15 cellular contexts compared by ENCODE assay signal in the genomic region with DNA sequence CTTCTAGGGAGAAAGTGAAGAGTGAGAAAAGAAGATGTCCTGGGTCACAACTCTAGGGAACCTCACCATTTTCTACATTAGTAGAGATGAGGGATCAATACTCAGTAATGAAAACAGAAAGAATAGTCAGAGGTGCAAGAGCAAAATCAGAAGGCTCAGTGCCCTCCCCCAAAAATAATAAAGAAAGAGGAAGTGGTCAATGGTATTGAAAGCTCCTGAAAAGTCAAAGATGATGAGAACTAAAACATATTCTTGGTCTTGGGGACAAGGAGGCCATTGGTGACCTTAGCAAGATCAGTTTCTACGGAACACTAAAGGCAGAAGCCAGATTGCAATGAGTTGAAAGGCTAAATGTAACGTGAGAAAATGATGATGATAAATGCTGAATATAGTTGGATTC. TPM values are rescaled to one million over a fixed set of nuclear protein-coding genes. Genes with fewer than 3 reads are reported as not detected.
DNase-seq lines count a peak whose midpoint lies in the region; ATAC-seq and TF ChIP-seq lines count a peak whose summit lies in the region.
"Had no signal": no experiment of that assay in that cellular context is flagged by ENCODE, and none has a peak within 500 bp of the region (broad histone marks: within the 10 kb centered on the region; RNA-seq: fewer than 3 reads in every experiment).

No MANE protein-coding gene starts in this region.

- H3K4me3 ChIP-seq in uterus = no peak overlapping the region
- no peak overlapping the region for H3K4me3 ChIP-seq in body of pancreas
- H3K4me3 ChIP-seq: coronary artery, neural progenitor cell, upper lobe of left lung had no signal

- no peaks in the 10 kb centered on the region for H3K36me3 ChIP-seq in uterus
- no peaks in the 10 kb centered on the region for H3K36me3 ChIP-seq in body of pancreas (replicated peaks in 1 of 2; ENCODE audit: insufficient read depth in 1 of 2, low read depth in 2 of 2)
- H3K36me3 ChIP-seq: neural progenitor cell, upper lobe of left lung had no signal

- TF ChIP-seq POLR2A in uterus (IDR thresholded peaks at IDR 0.05) = no peak
- no peak for TF ChIP-seq POLR2A in body of pancreas (IDR thresholded peaks at IDR 0.05)

- whole genome bisulfite sequencing in body of pancreas, 2 donors = 91 to 92% methylated on average over 2 of the region's 2 CpGs

- no peak overlapping the region for H3K27ac Mint-ChIP-seq in stimulated activated effector memory CD8-positive, alpha-beta T cell treated with anti-CD3 and anti-CD28 coated beads, Interleukin-12 subunit alpha, Interleukin-12 subunit beta, amount 100 ng/mL, for 72 hours
- H3K27ac Mint-ChIP-seq: activated naive CD8-positive, alpha-beta T cell treated with anti-CD3 and anti-CD28 coated beads, Interleukin-2, amount 50 U/mL, for 24 hours; neural progenitor cell had no signal

- H3K9me3 ChIP-seq in uterus = no peaks in the 10 kb centered on the region
- H3K9me3 ChIP-seq in body of pancreas = no peaks in the 10 kb centered on the region
- H3K9me3 ChIP-seq: upper lobe of left lung had no signal

- H3K27ac ChIP-seq in uterus (no peak overlapping the region), body of pancreas (no peak overlapping the region)
- H3K27ac ChIP-seq: coronary artery, neural progenitor cell had no signal

- no peaks in the 10 kb centered on the region for H3K27me3 ChIP-seq in uterus
- H3K27me3 ChIP-seq in body of pancreas = no peaks in the 10 kb centered on the region
- H3K27me3 ChIP-seq: neural progenitor cell, upper lobe of left lung had no signal

- ATAC-seq in GM18517 (IDR thresholded peaks at IDR 0.05; ENCODE audit: unreplicated experiment) (peak; percentile 87), GM21447 (IDR thresholded peaks at IDR 0.05; ENCODE audit: unreplicated experiment) (peak; percentile 54), HG03095 (IDR thresholded peaks at IDR 0.05; ENCODE audit: unreplicated experiment) (peak; percentile 53), body of pancreas (no peak)
- ATAC-seq in stimulated activated effector memory CD8-positive, alpha-beta T cell treated with anti-CD3 and anti-CD28 coated beads, Interleukin-12 subunit alpha, Interleukin-12 subunit beta, amount 100 ng/mL, for 72 hours = no peak
- ATAC-seq: activated naive CD8-positive, alpha-beta T cell treated with anti-CD3 and anti-CD28 coated beads, Interleukin-2, amount 50 U/mL, for 24 hours had no signal

- H3K36me3 Mint-ChIP-seq in stimulated activated effector memory CD8-positive, alpha-beta T cell treated with anti-CD3 and anti-CD28 coated beads, Interleukin-12 subunit alpha, Interleukin-12 subunit beta, amount 100 ng/mL, for 72 hours = no peaks in the 10 kb centered on the region
- H3K36me3 Mint-ChIP-seq: neural progenitor cell had no signal

- TF ChIP-seq CTCF in uterus (IDR thresholded peaks at IDR 0.05) (no peak), body of pancreas (IDR thresholded peaks at IDR 0.05) (no peak)

- H3K9me3 Mint-ChIP-seq in stimulated activated effector memory CD8-positive, alpha-beta T cell treated with anti-CD3 and anti-CD28 coated beads, Interleukin-12 subunit alpha, Interleukin-12 subunit beta, amount 100 ng/mL, for 72 hours = peaks cover 7% of the 10 kb centered on the region
- H3K9me3 Mint-ChIP-seq: neural progenitor cell had no signal

- no peak overlapping the region for H3K4me3 Mint-ChIP-seq in stimulated activated effector memory CD8-positive, alpha-beta T cell treated with anti-CD3 and anti-CD28 coated beads, Interleukin-12 subunit alpha, Interleukin-12 subunit beta, amount 100 ng/mL, for 72 hours
- H3K4me3 Mint-ChIP-seq: activated naive CD8-positive, alpha-beta T cell treated with anti-CD3 and anti-CD28 coated beads, Interleukin-2, amount 50 U/mL, for 24 hours; neural progenitor cell had no signal

- DNase-seq in NOMO-1 treated with dmso at 0.1 percent for 144 hours (lab: John Stamatoyannopoulos, UW; ENCODE audit: unreplicated experiment) = peak; percentile 8
- DNase-seq in dermis blood vessel endothelial cell = no peak
- DNase-seq in stimulated activated effector memory CD8-positive, alpha-beta T cell treated with anti-CD3 and anti-CD28 coated beads, Interleukin-12 subunit alpha, Interleukin-12 subunit beta, amount 100 ng/mL, for 72 hours (ENCODE audit: low spot score in 2 of 2) = no peak
- DNase-seq in uterus = no peak
- DNase-seq in body of pancreas = no peak
- DNase-seq: activated CD8-positive, alpha-beta memory T cell treated with anti-CD3 and anti-CD28 coated beads, Interleukin-2, amount 50 U/mL, for 4 hours; activated naive CD8-positive, alpha-beta T cell treated with anti-CD3 and anti-CD28 coated beads, Interleukin-2, amount 50 U/mL, for 24 hours; NCI-H2107; T1000; upper lobe of left lung had no signal

- H3K4me1 ChIP-seq in uterus = no peaks in the 10 kb centered on the region
- H3K4me1 ChIP-seq in body of pancreas = peaks cover 38% of the 10 kb centered on the region
- H3K4me1 ChIP-seq: neural progenitor cell had no signal

- peaks cover 18% of the 10 kb centered on the region for H3K4me1 Mint-ChIP-seq in stimulated activated effector memory CD8-positive, alpha-beta T cell treated with anti-CD3 and anti-CD28 coated beads, Interleukin-12 subunit alpha, Interleukin-12 subunit beta, amount 100 ng/mL, for 72 hours

- intact Hi-C loops in uterus (cut with DNase I; ENCODE audit: low total_unique reads) (no loop called here), body of pancreas (cut with DNase I) (loop anchor here (10.0 kb wide), 1 partner anchor 46 kb away; no protein-coding TSS in a partner anchor)

RNA-seq across cellular contexts. Expression of a gene that starts 24.5 kb away (rescaled TPM):
- 131 and 133 TPM in 2 replicates for total RNA-seq in dermis blood vessel endothelial cell
- total RNA-seq in uterus = 100 to 1,000 TPM in 1 of 4 donors, 10 to 100 TPM in 3; 10.3 to 169 (median 29.5) TPM
- 10 to 100 TPM; 68.0 to 77.8 TPM for total RNA-seq in body of pancreas

Comparison
In these comparisons a context has a peak if more than half of its experiments do, and no peak if none do; other contexts are left out.
1. ATAC-seq: peak in GM18517 (single experiment), GM21447 (single experiment) and HG03095 (single experiment); none in stimulated activated effector memory CD8-positive, alpha-beta T cell treated with anti-CD3 and anti-CD28 coated beads, Interleukin-12 subunit alpha, Interleukin-12 subunit beta, amount 100 ng/mL, for 72 hours (single experiment) and body of pancreas (single experiment).